33 cellular contexts compared by ENCODE assay signal in the genomic region with DNA sequence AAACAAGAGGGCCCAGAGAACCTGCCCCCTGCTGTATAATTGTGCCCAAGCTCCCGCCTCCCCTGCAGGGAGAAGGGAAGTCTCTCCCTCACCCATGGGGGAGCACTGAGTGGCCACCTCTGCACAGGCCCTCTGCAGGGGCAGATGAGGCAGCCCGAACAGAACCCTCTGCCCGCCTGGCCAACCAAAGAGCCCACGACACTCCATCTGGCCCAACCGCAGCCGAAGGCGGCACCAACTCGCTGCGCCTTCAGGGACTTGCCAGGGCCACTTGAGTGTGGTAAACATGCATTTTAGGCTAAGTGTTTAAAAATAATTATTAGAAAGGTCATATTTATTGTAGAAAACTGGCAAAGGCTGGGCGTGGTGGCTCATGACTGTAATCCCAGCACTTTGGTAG. TPM values are rescaled to one million over a fixed set of nuclear protein-coding genes. Genes with fewer than 3 reads are reported as not detected.
DNase-seq lines count a peak whose midpoint lies in the region; ATAC-seq, FAIRE-seq and TF ChIP-seq lines count a peak whose summit lies in the region.
"Had no signal": no experiment of that assay in that cellular context is flagged by ENCODE, and none has a peak within 500 bp of the region (broad histone marks: within the 10 kb centered on the region; RNA-seq: fewer than 3 reads in every experiment).

No MANE protein-coding gene starts in this region.

- intact Hi-C loops in K562 (cut with micrococcal nuclease) (no loop called here), vagina (cut with DNase I) (no loop called here), right lobe of liver (cut with DNase I) (no loop called here)

- 0 out of 2 replicates have a peak, but pooled peaks cover 2% of the 10 kb centered on the region for H4K20me1 ChIP-seq in K562 (replicated peaks; ENCODE audit: control insufficient read depth, insufficient read depth, low read length)
- H4K20me1 ChIP-seq: BLaER1 had no signal

- in situ Hi-C loops in K562 (cut with MboI): no loop called here

- TF ChIP-seq CTCF in K562 (IDR thresholded peaks at IDR 0.05 in 2 of 3, conservative IDR thresholded peaks at IDR 0.05 in 1 of 3; ENCODE audit: insufficient read depth in 2 of 3, low read depth in 1 of 3, low read length in 3 of 3) (no peak), nephron progenitor cell (IDR thresholded peaks at IDR 0.05) (no peak), osteocyte (IDR thresholded peaks at IDR 0.05) (no peak), vagina (IDR thresholded peaks at IDR 0.05) (no peak), right lobe of liver (IDR thresholded peaks at IDR 0.05) (no peak)

- H3K4me3 Mint-ChIP-seq in nephron progenitor cell (no peak overlapping the region), osteocyte (ENCODE audit: unreplicated experiment) (no peak overlapping the region)
- H3K4me3 Mint-ChIP-seq: CD14-positive monocyte; CD4-positive, alpha-beta memory T cell; CD4-positive, CD25-positive, alpha-beta regulatory T cell; CD8-positive, alpha-beta memory T cell had no signal

- peak overlapping the region; percentile 66 for H3K27ac Mint-ChIP-seq in nephron progenitor cell
- no peak overlapping the region for H3K27ac Mint-ChIP-seq in osteocyte (ENCODE audit: unreplicated experiment)
- H3K27ac Mint-ChIP-seq: CD14-positive monocyte; CD4-positive, alpha-beta memory T cell; CD4-positive, CD25-positive, alpha-beta regulatory T cell; CD8-positive, alpha-beta memory T cell had no signal

- H3K9ac ChIP-seq in K562 (ENCODE audit: insufficient read depth in 1 of 2, low read depth in 2 of 2, low read length in 2 of 2): no peak overlapping the region
- H3K9ac ChIP-seq: BLaER1 had no signal

- no peak overlapping the region for H2AFZ ChIP-seq in K562 (ENCODE audit: low read depth, low read length)

- ATAC-seq in K562 (no peak), HG03460 (IDR thresholded peaks at IDR 0.05; ENCODE audit: unreplicated experiment) (no peak), right lobe of liver (no peak)
- ATAC-seq: GM12878 had no signal

- no TSS peak for BruUV-seq in K562 (replicated peaks; lab: Mats Ljungman, UMichigan)

- WGBS in K562 (ENCODE audit: insufficient coverage, low coverage, missing lambda C conversion rate): 46% methylated on average over 10 of the region's 10 CpGs
- WGBS in right lobe of liver (ENCODE audit: insufficient coverage, low coverage, low lambda C conversion rate, missing lambda C conversion rate): 72% methylated on average over 5 of the region's 10 CpGs

- TF ChIP-seq EP300 in K562 (IDR thresholded peaks at IDR 0.05; ENCODE audit: low read length): no peak

- peaks cover 32% of the 10 kb centered on the region for H3K4me1 Mint-ChIP-seq in nephron progenitor cell
- H3K4me1 Mint-ChIP-seq in osteocyte (ENCODE audit: unreplicated experiment): no peaks in the 10 kb centered on the region
- H3K4me1 Mint-ChIP-seq: CD14-positive monocyte; CD4-positive, alpha-beta memory T cell; CD4-positive, CD25-positive, alpha-beta regulatory T cell; CD8-positive, alpha-beta memory T cell had no signal

- H3K4me3 ChIP-seq in K562 (no peak overlapping the region), vagina (no peak overlapping the region), right lobe of liver (no peak overlapping the region)
- H3K4me3 ChIP-seq: BLaER1, GM12878 had no signal

- POLR2A ChIA-PET in K562 (lab: Yijun Ruan, JAX): interaction anchor here (0.6 to 1.1 kb wide), 2 partner anchors 28 to 109 kb away, joined by 5 read pairs; no protein-coding TSS in a partner anchor

- CTCF ChIA-PET in K562 (lab: Yijun Ruan, JAX; ENCODE audit: low intra/inter-chr PET ratio): no interaction called here

- no peaks in the 10 kb centered on the region for H3K79me2 ChIP-seq in K562 (ENCODE audit: control insufficient read depth, insufficient read depth, low read length)

- H3K4me2 ChIP-seq in K562 (ENCODE audit: insufficient read depth, low read length): no peak overlapping the region
- H3K4me2 ChIP-seq: BLaER1 had no signal

- H3K9me1 ChIP-seq in K562 (ENCODE audit: control insufficient read depth, insufficient read depth, low read length): no peaks in the 10 kb centered on the region

- H3K36me3 ChIP-seq in K562 (ENCODE audit: control insufficient read depth, insufficient read depth, low read length): no peaks in the 10 kb centered on the region
- no peaks in the 10 kb centered on the region for H3K36me3 ChIP-seq in vagina
- no peaks in the 10 kb centered on the region for H3K36me3 ChIP-seq in right lobe of liver
- H3K36me3 ChIP-seq: BE2C, BLaER1 had no signal

- H3K27me3 ChIP-seq in K562 (ENCODE audit: control insufficient read depth in 2 of 2, insufficient read depth in 2 of 2, low read length in 2 of 2): peaks cover 67 to 83% of the 10 kb centered on the region in 2 experiments
- no peaks in the 10 kb centered on the region for H3K27me3 ChIP-seq in vagina
- H3K27me3 ChIP-seq in right lobe of liver: no peaks in the 10 kb centered on the region
- H3K27me3 ChIP-seq: BE2C, BLaER1 had no signal

- no peak for FAIRE-seq in K562 (lab: Jason Lieb, UNC)
- FAIRE-seq: A204.1, GM12878, GM12892, GM18507 had no signal

- TF ChIP-seq RAD21 in K562 (CRISPR knock-in tag; conservative IDR thresholded peaks at IDR 0.05 in 1 of 2, IDR thresholded peaks at IDR 0.05 in 1 of 2): no peak

- H3K9me3 ChIP-seq in K562 (replicated peaks; ENCODE audit: control insufficient read depth, insufficient read depth, low read depth, low read length) (no peaks in the 10 kb centered on the region), vagina (no peaks in the 10 kb centered on the region), right lobe of liver (no peaks in the 10 kb centered on the region)
- H3K9me3 ChIP-seq: BE2C, BLaER1 had no signal

- H3K9me3 Mint-ChIP-seq in nephron progenitor cell: no peaks in the 10 kb centered on the region
- no peaks in the 10 kb centered on the region for H3K9me3 Mint-ChIP-seq in osteocyte (ENCODE audit: unreplicated experiment)
- H3K9me3 Mint-ChIP-seq: CD4-positive, alpha-beta memory T cell; CD4-positive, CD25-positive, alpha-beta regulatory T cell; CD8-positive, alpha-beta memory T cell had no signal

- TF ChIP-seq POLR2A in K562 (conservative IDR thresholded peaks at IDR 0.05): no peak
- TF ChIP-seq POLR2A in vagina (IDR thresholded peaks at IDR 0.05): no peak
- no peak for TF ChIP-seq POLR2A in right lobe of liver (IDR thresholded peaks at IDR 0.05)

- no peak overlapping the region for H3K27ac ChIP-seq in K562 (ENCODE audit: extremely low read depth, low read depth, low read length)
- no peak overlapping the region for H3K27ac ChIP-seq in vagina
- no peak overlapping the region for H3K27ac ChIP-seq in right lobe of liver
- H3K27ac ChIP-seq: BLaER1 had no signal

- H3K4me1 ChIP-seq in K562 (replicated peaks in 1 of 2; ENCODE audit: control insufficient read depth in 2 of 2, insufficient read depth in 2 of 2, low read length in 2 of 2) (peaks cover 0 to 3% of the 10 kb centered on the region in 2 experiments; a peak in 1 of 5 replicates), vagina (no peaks in the 10 kb centered on the region), right lobe of liver (no peaks in the 10 kb centered on the region)

- H3K36me3 Mint-ChIP-seq in nephron progenitor cell (ENCODE audit: low read depth) (no peaks in the 10 kb centered on the region), osteocyte (ENCODE audit: unreplicated experiment) (no peaks in the 10 kb centered on the region)
- H3K36me3 Mint-ChIP-seq: CD14-positive monocyte; CD4-positive, alpha-beta memory T cell; CD4-positive, CD25-positive, alpha-beta regulatory T cell; CD8-positive, alpha-beta memory T cell had no signal

- DNase-seq in K562 (ENCODE audit: extremely low read depth in 1 of 4, low spot score in 3 of 4) (no peak), nephron progenitor cell (no peak), osteocyte (ENCODE audit: extremely low spot score, unreplicated experiment) (peak; percentile 70), vagina (ENCODE audit: extremely low spot score in 2 of 2) (peak; percentile 47 to 58), HuH-7.5 (ENCODE audit: low spot score) (no peak), right lobe of liver (no peak)
- no peak for DNase-seq in activated effector memory CD4-positive, alpha-beta T cell treated with anti-CD3 and anti-CD28 coated beads, Interleukin-2, amount 50 U/mL, for 16 hours
- DNase-seq: 8988T; ACHN; BE2C; C1 segment of cervical spinal cord; CD4-positive, alpha-beta memory T cell; CD4-positive, CD25-positive, alpha-beta regulatory T cell; CD8-positive, alpha-beta memory T cell; COR-L47; DMS 273 treated with DMSO at 0.1 percent for 48 hours; DMS153; DMS53; DMS79; DND-41; EL; GDM1 had no signal

- peaks cover 12% of the 10 kb centered on the region for H3K27me3 Mint-ChIP-seq in nephron progenitor cell (ENCODE audit: low read depth, poor library complexity)
- H3K27me3 Mint-ChIP-seq in osteocyte (ENCODE audit: unreplicated experiment): peaks cover 6% of the 10 kb centered on the region

RNA-seq across cellular contexts. Expression of gene CCSAP, which starts 34.6 kb away (rescaled TPM):
- 9.4 and 42.2 TPM in 2 replicates for total RNA-seq in K562 (2011; cell fraction: chromatin; rRNA removed; ENCODE audit: low replicate concordance)
- 6.0 and 8.4 TPM in 2 replicates for total RNA-seq in K562 (2011; cell fraction: nucleolus; rRNA removed)
- total RNA-seq in K562 (2011; cell fraction: nucleoplasm; rRNA removed): 19.9 and 28.9 TPM in 2 replicates
- total RNA-seq in K562 (2014; rRNA removed): 7.8 and 8.2 TPM in 2 replicates
- total RNA-seq in K562 (2014; rRNA removed; fragmentation: Illumina TruSeq; extraction: Trizol): 13.6 and 14.4 TPM in 2 replicates
- 10.7 and 11.2 TPM in 2 replicates for total RNA-seq in K562 (2015; rRNA removed; fragmentation: Illumina TruSeq; extraction: Trizol)
- 10.3 and 10.5 TPM in 2 replicates for total RNA-seq in K562 (2021)
- 15.9 and 18.4 TPM in 2 replicates for polyA plus RNA-seq in K562 (2011; rRNA removed)
- polyA plus RNA-seq in K562 (2011; cell fraction: cytosol; rRNA removed): 2.7 and 11.3 TPM in 2 replicates
- 8.0 and 22.9 TPM in 2 replicates for polyA plus RNA-seq in K562 (2011; cell fraction: nucleus; rRNA removed)
- 6.5 and 7.3 TPM in 2 replicates for polyA plus RNA-seq in K562 (2012)
- polyA plus RNA-seq in K562 (2014; fragmentation: Illumina TruSeq; extraction: Trizol): 6.9 and 9.5 TPM in 2 replicates
- 1 to 10 TPM; 3.6 to 4.3 TPM for polyA plus RNA-seq in K562 (2014; fragmentation: Nextera tagmentation; extraction: Ambion mirVana)
- 6.0 and 8.2 TPM in 2 replicates for polyA plus RNA-seq in K562 (2014; rRNA removed)
- polyA minus RNA-seq in K562 (2011; rRNA and poly(A)+ RNA removed): 22.1 and 31.4 TPM in 2 replicates
- 12.0 and 16.3 TPM in 2 replicates for polyA minus RNA-seq in K562 (2011; cell fraction: cytosol; rRNA and poly(A)+ RNA removed)
- polyA minus RNA-seq in K562 (2011; cell fraction: nucleus; rRNA and poly(A)+ RNA removed): 5.0 and 16.2 TPM in 2 replicates
- total RNA-seq in osteocyte: 5.4 and 5.7 TPM in 2 replicates
- 3.9 TPM for total RNA-seq in vagina
- 1 to 10 TPM; 1.4 to 3.2 (median 1.7) TPM for total RNA-seq in right lobe of liver

RNA-seq across cellular contexts. Expression of gene ACTA1, which starts 56.5 kb away (rescaled TPM):
- total RNA-seq in K562 (2011; cell fraction: chromatin; rRNA removed; ENCODE audit: low replicate concordance): not detected in 2 replicates
- not detected in 2 replicates for total RNA-seq in K562 (2011; cell fraction: nucleolus; rRNA removed)
- total RNA-seq in K562 (2011; cell fraction: nucleoplasm; rRNA removed): not detected in 2 replicates
- total RNA-seq in K562 (2014; rRNA removed): 0.36 TPM in 1 of 2 replicates, not detected in the other
- not detected in 2 replicates for total RNA-seq in K562 (2014; rRNA removed; fragmentation: Illumina TruSeq; extraction: Trizol)
- 0.15 TPM in 1 of 2 replicates, not detected in the other for total RNA-seq in K562 (2015; rRNA removed; fragmentation: Illumina TruSeq; extraction: Trizol)
- not detected in 2 replicates for total RNA-seq in K562 (2021)
- 0.07 TPM in 1 of 2 replicates, not detected in the other for polyA plus RNA-seq in K562 (2011; rRNA removed)
- polyA plus RNA-seq in K562 (2011; cell fraction: cytosol; rRNA removed): 0.16 TPM in 1 of 2 replicates, not detected in the other
- 0.11 and 0.18 TPM in 2 replicates for polyA plus RNA-seq in K562 (2011; cell fraction: nucleus; rRNA removed)
- 0.08 and 0.14 TPM in 2 replicates for polyA plus RNA-seq in K562 (2012)
- 0.07 TPM in 1 of 2 replicates, not detected in the other for polyA plus RNA-seq in K562 (2014; fragmentation: Illumina TruSeq; extraction: Trizol)
- polyA plus RNA-seq in K562 (2014; fragmentation: Nextera tagmentation; extraction: Ambion mirVana): not detected
- not detected in 2 replicates for polyA plus RNA-seq in K562 (2014; rRNA removed)
- not detected in 2 replicates for polyA minus RNA-seq in K562 (2011; rRNA and poly(A)+ RNA removed)
- not detected in 2 replicates for polyA minus RNA-seq in K562 (2011; cell fraction: cytosol; rRNA and poly(A)+ RNA removed)
- not detected in 2 replicates for polyA minus RNA-seq in K562 (2011; cell fraction: nucleus; rRNA and poly(A)+ RNA removed)
- 0.55 TPM in 1 of 2 replicates, not detected in the other for total RNA-seq in osteocyte
- total RNA-seq in vagina: not detected
- 10 to 100 TPM in 1 of 6 experiments, 1 to 10 TPM in 4, not detected in 1; 1.1 to 14.2 (median 1.3) TPM for total RNA-seq in right lobe of liver
- total RNA-seq: A673; CD4-positive, CD25-positive, alpha-beta regulatory T cell; CD8-positive, alpha-beta memory T cell; Daoy; G401; GM12878 had no signal
- polyA plus RNA-seq: AG04450; CD14-positive monocyte; CD4-positive, alpha-beta memory T cell; CD4-positive, CD25-positive, alpha-beta regulatory T cell; CD8-positive, alpha-beta memory T cell had no signal

Comparison
In these comparisons a context has a peak if more than half of its experiments do, and no peak if none do; other contexts are left out.
1. DNase-seq: peak in osteocyte (single experiment) and vagina (2 of 2); none in K562 (0 of 4), nephron progenitor cell (single experiment), activated effector memory CD4-positive, alpha-beta T cell treated with anti-CD3 and anti-CD28 coated beads, Interleukin-2, amount 50 U/mL, for 16 hours (single experiment), HuH-7.5 (single experiment) and right lobe of liver (0 of 3).